ENCODE assay signal across 16 cellular contexts in genomic region chr2:9169310-9170107, GRCh38.
"Had no signal": no experiment of that assay in that cellular context is flagged by ENCODE, and none has a peak within 500 bp of the region (broad histone marks: within the 10 kb centered on the region; RNA-seq: fewer than 3 reads in every experiment).

No MANE protein-coding gene starts in this region.

- ATAC-seq: activated naive CD4-positive, alpha-beta T cell treated with anti-CD3 and anti-CD28 coated beads, Interleukin-2, amount 50 U/mL, for 72 hours; body of pancreas; stimulated activated naive CD8-positive, alpha-beta T cell treated with anti-CD3 and anti-CD28 coated beads, Interleukin-15, amount 100 ng/mL, for 72 hours; T-helper 17 cell had no signal

- H3K4me1 ChIP-seq: body of pancreas, testis had no signal

- H3K4me1 Mint-ChIP-seq: central memory CD8-positive, alpha-beta T cell; stimulated activated naive CD8-positive, alpha-beta T cell treated with anti-CD3 and anti-CD28 coated beads, Interleukin-15, amount 100 ng/mL, for 72 hours; T-helper 17 cell had no signal

- H3K27ac ChIP-seq: body of pancreas, left ventricle myocardium inferior, testis had no signal

- H3K4me3 ChIP-seq: body of pancreas, heart left ventricle, left ventricle myocardium inferior, testis had no signal

- H3K36me3 Mint-ChIP-seq: activated naive CD4-positive, alpha-beta T cell treated with anti-CD3 and anti-CD28 coated beads, Interleukin-2, amount 50 U/mL, for 72 hours had no signal

- DNase-seq: activated CD4-positive, alpha-beta T cell treated with anti-CD3 and anti-CD28 coated beads, Interleukin-2, amount 50 U/mL, for 4 hours; activated CD4-positive, CD25-positive, alpha-beta regulatory T cell treated with anti-CD3 and anti-CD28 coated beads, Interleukin-2, amount 50 U/mL, for 72 hours; activated T-cell treated with anti-CD3 and anti-CD28 coated beads, Interleukin-2, amount 50 U/mL, for 1 hour; amniotic stem cell; heart left ventricle; left ventricle myocardium inferior; mesenchymal stem cell; nephron progenitor cell; retina; stimulated activated CD4-positive, alpha-beta T cell treated with anti-CD3 and anti-CD28 coated beads, Interleukin-4, amount 100 ng/mL, for 4 hours; stimulated activated naive CD8-positive, alpha-beta T cell treated with anti-CD3 and anti-CD28 coated beads, Interleukin-15, amount 100 ng/mL, for 72 hours; T-helper 17 cell; testis had no signal

- H3K27me3 ChIP-seq: body of pancreas, heart left ventricle, testis had no signal

- H3K4me3 Mint-ChIP-seq: central memory CD8-positive, alpha-beta T cell; nephron progenitor cell; stimulated activated naive CD8-positive, alpha-beta T cell treated with anti-CD3 and anti-CD28 coated beads, Interleukin-15, amount 100 ng/mL, for 72 hours; T-helper 17 cell had no signal

- H3K9me3 Mint-ChIP-seq: activated naive CD4-positive, alpha-beta T cell treated with anti-CD3 and anti-CD28 coated beads, Interleukin-2, amount 50 U/mL, for 72 hours; central memory CD8-positive, alpha-beta T cell; nephron progenitor cell; stimulated activated naive CD8-positive, alpha-beta T cell treated with anti-CD3 and anti-CD28 coated beads, Interleukin-15, amount 100 ng/mL, for 72 hours had no signal

- H3K27ac Mint-ChIP-seq: activated naive CD4-positive, alpha-beta T cell treated with anti-CD3 and anti-CD28 coated beads, Interleukin-2, amount 50 U/mL, for 72 hours; nephron progenitor cell; T-helper 17 cell had no signal

- H3K9me3 ChIP-seq: body of pancreas, heart left ventricle, left ventricle myocardium inferior, testis had no signal

- H3K36me3 ChIP-seq: heart left ventricle, left ventricle myocardium inferior had no signal
